In genomic region chr17:49388692-49389513, GRCh38 we compare ENCODE assay signal across 11 cellular contexts. TPM values are rescaled to one million over a fixed set of nuclear protein-coding genes. Genes with fewer than 3 reads are reported as not detected.
DNase-seq lines count a peak whose midpoint lies in the region; ATAC-seq and TF ChIP-seq lines count a peak whose summit lies in the region.
"Had no signal": no experiment of that assay in that cellular context is flagged by ENCODE, and none has a peak within 500 bp of the region (broad histone marks: within the 10 kb centered on the region; RNA-seq: fewer than 3 reads in every experiment).

No MANE protein-coding gene starts in this region.

- no peaks in the 10 kb centered on the region for H3K27me3 ChIP-seq in BLaER1 treated with 17β-estradiol and CSF1 and Interleukin-3, amounts not matched to agents 10 nM and 100 nM
- no peaks in the 10 kb centered on the region for H3K27me3 ChIP-seq in aorta (ENCODE audit: control insufficient read depth in 1 of 2, insufficient read depth in 2 of 2, low read length in 1 of 2)

- no peak for ATAC-seq in memory B cell (ENCODE audit: low read depth)
- ATAC-seq in aorta (ENCODE audit: low FRiP score) = no peak
- ATAC-seq in WTC11 = no peak

- POLR2A ChIA-PET in activated CD4-positive, alpha-beta memory T cell treated with anti-CD3 and anti-CD28 coated beads, Interleukin-2, amount 10 ng/mL, durations not matched to agents 7 days and 5 days (lab: Charles Lee) = interaction anchor here (0.6 to 7.3 kb wide), 12 partner anchors 17 to 319 kb away, joined by 3 to 71 read pairs (median 6); partner anchors contain the start of genes PHB1, SLC35B1 and ZNF652
- POLR2A ChIA-PET in WTC11 (lab: Charles Lee) = no interaction called here

- H3K4me3 Mint-ChIP-seq in activated CD4-positive, alpha-beta memory T cell treated with anti-CD3 and anti-CD28 coated beads, Interleukin-2, amount 10 ng/mL, durations not matched to agents 7 days and 5 days = peak overlapping the region; percentile 57
- H3K4me3 Mint-ChIP-seq in memory B cell = peak overlapping the region; percentile 80
- no peak overlapping the region for H3K4me3 Mint-ChIP-seq in WTC11

- H3K36me3 Mint-ChIP-seq in activated CD4-positive, alpha-beta memory T cell treated with anti-CD3 and anti-CD28 coated beads, Interleukin-2, amount 10 ng/mL, durations not matched to agents 7 days and 5 days (ENCODE audit: low read depth) = no peaks in the 10 kb centered on the region
- H3K36me3 Mint-ChIP-seq in memory B cell (peaks cover 4% of the 10 kb centered on the region), WTC11 (no peaks in the 10 kb centered on the region)

- peak overlapping the region; percentile 21 to 93 (median 85); a peak in 21 of 22 replicates for H3K27ac ChIP-seq in BLaER1 treated with 17β-estradiol and CSF1 and Interleukin-3, amounts not matched to agents 10 nM and 100 nM
- H3K27ac ChIP-seq in aorta (ENCODE audit: low read depth in 1 of 2, low read length in 2 of 2) = no peak overlapping the region

- H3K27ac Mint-ChIP-seq in activated CD4-positive, alpha-beta memory T cell treated with anti-CD3 and anti-CD28 coated beads, Interleukin-2, amount 10 ng/mL, durations not matched to agents 7 days and 5 days = peak overlapping the region; percentile 94
- peak overlapping the region; percentile 96 for H3K27ac Mint-ChIP-seq in memory B cell
- H3K27ac Mint-ChIP-seq in WTC11 = no peak overlapping the region

- peak overlapping the region; percentile 77 to 96 (median 90) for H3K4me2 ChIP-seq in BLaER1 treated with 17β-estradiol and CSF1 and Interleukin-3, amounts not matched to agents 10 nM and 100 nM

- intact Hi-C loops in aorta (cut with DNase I) = no loop called here

- H3K4me1 ChIP-seq in BLaER1 treated with 17β-estradiol and CSF1 and Interleukin-3, amounts not matched to agents 10 nM and 100 nM = peaks cover 64 to 91% (median 78%) of the 10 kb centered on the region in 10 experiments
- H3K4me1 ChIP-seq in aorta (ENCODE audit: control insufficient read depth in 1 of 2, insufficient read depth in 2 of 2, low read length in 2 of 2) = no peaks in the 10 kb centered on the region

- H3K9me3 Mint-ChIP-seq in activated CD4-positive, alpha-beta memory T cell treated with anti-CD3 and anti-CD28 coated beads, Interleukin-2, amount 10 ng/mL, durations not matched to agents 7 days and 5 days = no peaks in the 10 kb centered on the region
- peaks cover 2% of the 10 kb centered on the region for H3K9me3 Mint-ChIP-seq in memory B cell
- no peaks in the 10 kb centered on the region for H3K9me3 Mint-ChIP-seq in WTC11

- H3K9me3 ChIP-seq in BLaER1 treated with 17β-estradiol and CSF1 and Interleukin-3, amounts not matched to agents 10 nM and 100 nM (replicated peaks in 1 of 11) = no peaks in the 10 kb centered on the region
- H3K9me3 ChIP-seq in aorta (ENCODE audit: control insufficient read depth, low read length) = no peaks in the 10 kb centered on the region

- no peak for TF ChIP-seq CTCF in GM12865 (IDR thresholded peaks at IDR 0.05; ENCODE audit: insufficient read depth, low read depth, low read length, missing control alignments)
- no peak for TF ChIP-seq CTCF in WTC11 (IDR thresholded peaks at IDR 0.05)

- CTCF ChIA-PET in activated CD4-positive, alpha-beta memory T cell treated with anti-CD3 and anti-CD28 coated beads, Interleukin-2, amount 10 ng/mL, durations not matched to agents 7 days and 5 days (lab: Charles Lee) = interaction anchor here (0.6 to 4.8 kb wide), 9 partner anchors 8 to 705 kb away, joined by 3 to 22 read pairs (median 7); no protein-coding TSS in a partner anchor
- CTCF ChIA-PET in WTC11 (lab: Charles Lee) = interaction anchor here (0.7 to 4.9 kb wide), 3 partner anchors 18 to 141 kb away, joined by 4 to 23 read pairs (median 4); no protein-coding TSS in a partner anchor

- no peaks in the 10 kb centered on the region for H3K36me3 ChIP-seq in BLaER1 treated with 17β-estradiol and CSF1 and Interleukin-3, amounts not matched to agents 10 nM and 100 nM
- no peaks in the 10 kb centered on the region for H3K36me3 ChIP-seq in aorta (ENCODE audit: control insufficient read depth in 1 of 2, insufficient read depth in 2 of 2, low read length in 1 of 2)

- H3K9ac ChIP-seq in BLaER1 treated with 17β-estradiol and CSF1 and Interleukin-3, amounts not matched to agents 10 nM and 100 nM = peak overlapping the region in 10 of 11 experiments; percentile 2 to 80 (median 62); a peak in 17 of 22 replicates

- peak overlapping the region in 8 of 10 experiments; percentile 30 to 49 (median 41); a peak in 11 of 20 replicates for H3K4me3 ChIP-seq in BLaER1 treated with 17β-estradiol and CSF1 and Interleukin-3, amounts not matched to agents 10 nM and 100 nM
- H3K4me3 ChIP-seq in GM12865 (ENCODE audit: low read depth, low read length) (peak overlapping the region; percentile 15), aorta (ENCODE audit: low read length in 2 of 2) (no peak overlapping the region)

- 92 to 94% methylated on average over 8 of the region's 8 CpGs for WGBS in aorta, 2 donors

- DNase-seq in GM12865 (ENCODE audit: low read depth) = peak; percentile 45
- no peak for DNase-seq in activated CD4-positive, alpha-beta memory T cell treated with anti-CD3 and anti-CD28 coated beads, Interleukin-2, amount 10 ng/mL, durations not matched to agents 7 days and 5 days
- DNase-seq in memory B cell (ENCODE audit: low spot score in 2 of 2) = no peak
- no peak for DNase-seq in retina
- no peak for DNase-seq in NCI-H748 (lab: John Stamatoyannopoulos, UW; ENCODE audit: unreplicated experiment)
- DNase-seq in aorta = no peak
- DNase-seq in WTC11 (ENCODE audit: low spot score) = no peak
- DNase-seq: COR-L47, NCI-H2107, OCI-M1 had no signal

- H3K27me3 Mint-ChIP-seq in activated CD4-positive, alpha-beta memory T cell treated with anti-CD3 and anti-CD28 coated beads, Interleukin-2, amount 10 ng/mL, durations not matched to agents 7 days and 5 days = no peaks in the 10 kb centered on the region
- H3K27me3 Mint-ChIP-seq in memory B cell (no peaks in the 10 kb centered on the region), WTC11 (ENCODE audit: low read depth) (no peaks in the 10 kb centered on the region; the same call in 1 of the 2 replicates)

- H4K20me1 ChIP-seq in BLaER1 treated with 17β-estradiol and CSF1 and Interleukin-3, amounts not matched to agents 10 nM and 100 nM = no peaks in the 10 kb centered on the region

- peaks cover 65% of the 10 kb centered on the region for H3K4me1 Mint-ChIP-seq in activated CD4-positive, alpha-beta memory T cell treated with anti-CD3 and anti-CD28 coated beads, Interleukin-2, amount 10 ng/mL, durations not matched to agents 7 days and 5 days
- H3K4me1 Mint-ChIP-seq in memory B cell (peaks cover 48% of the 10 kb centered on the region), WTC11 (peaks cover 2% of the 10 kb centered on the region)

TF ChIP-seq in WTC11, 78 proteins besides CTCF, POLR2A, EP300 and RAD21:
- TF ChIP-seq CBFB (CRISPR knock-in tag; IDR thresholded peaks at IDR 0.05; ENCODE audit: low read depth) (no peak), E2F1 (CRISPR knock-in tag; IDR thresholded peaks at IDR 0.05) (no peak), CREB1 (CRISPR knock-in tag; IDR thresholded peaks at IDR 0.05) (no peak)

RNA-seq across cellular contexts. Expression of gene PHB1, which starts 25.8 kb away (rescaled TPM):
- 100 to 1,000 TPM; 103 to 105 TPM for total RNA-seq in activated CD4-positive, alpha-beta memory T cell treated with anti-CD3 and anti-CD28 coated beads, Interleukin-2, amount 10 ng/mL, durations not matched to agents 7 days and 5 days
- total RNA-seq in aorta (10 to 100 TPM; 73.2 to 76.0 TPM), WTC11 (2021) (350 to 375 TPM (median 362 TPM) in 3 replicates)
- 10 to 100 TPM; 67.9 to 91.3 TPM for polyA plus RNA-seq in aorta

RNA-seq across cellular contexts. Expression of gene ZNF652, which starts 26.9 kb away (rescaled TPM):
- total RNA-seq in activated CD4-positive, alpha-beta memory T cell treated with anti-CD3 and anti-CD28 coated beads, Interleukin-2, amount 10 ng/mL, durations not matched to agents 7 days and 5 days = 10 to 100 TPM; 37.7 to 42.6 TPM
- total RNA-seq in aorta = 10 to 100 TPM; 41.0 to 52.8 TPM
- polyA plus RNA-seq in aorta = 10 to 100 TPM in 1 of 2 donors, 1 to 10 TPM in 1; 7.5 to 12.4 TPM
- 40.8 to 46.0 TPM (median 44.2 TPM) in 3 replicates for total RNA-seq in WTC11 (2021)

Comparison
In these comparisons a context has a peak if more than half of its experiments do, and no peak if none do; other contexts are left out.
1. H3K27ac ChIP-seq: peak in BLaER1 treated with 17β-estradiol and CSF1 and Interleukin-3, amounts not matched to agents 10 nM and 100 nM (11 of 11); none in aorta (0 of 2).
2. H3K4me3 ChIP-seq: peak in BLaER1 treated with 17β-estradiol and CSF1 and Interleukin-3, amounts not matched to agents 10 nM and 100 nM (8 of 10) and GM12865 (single experiment); none in aorta (0 of 2).